Comparison of ENCODE assay signal across 8 cellular contexts in the genomic region with DNA sequence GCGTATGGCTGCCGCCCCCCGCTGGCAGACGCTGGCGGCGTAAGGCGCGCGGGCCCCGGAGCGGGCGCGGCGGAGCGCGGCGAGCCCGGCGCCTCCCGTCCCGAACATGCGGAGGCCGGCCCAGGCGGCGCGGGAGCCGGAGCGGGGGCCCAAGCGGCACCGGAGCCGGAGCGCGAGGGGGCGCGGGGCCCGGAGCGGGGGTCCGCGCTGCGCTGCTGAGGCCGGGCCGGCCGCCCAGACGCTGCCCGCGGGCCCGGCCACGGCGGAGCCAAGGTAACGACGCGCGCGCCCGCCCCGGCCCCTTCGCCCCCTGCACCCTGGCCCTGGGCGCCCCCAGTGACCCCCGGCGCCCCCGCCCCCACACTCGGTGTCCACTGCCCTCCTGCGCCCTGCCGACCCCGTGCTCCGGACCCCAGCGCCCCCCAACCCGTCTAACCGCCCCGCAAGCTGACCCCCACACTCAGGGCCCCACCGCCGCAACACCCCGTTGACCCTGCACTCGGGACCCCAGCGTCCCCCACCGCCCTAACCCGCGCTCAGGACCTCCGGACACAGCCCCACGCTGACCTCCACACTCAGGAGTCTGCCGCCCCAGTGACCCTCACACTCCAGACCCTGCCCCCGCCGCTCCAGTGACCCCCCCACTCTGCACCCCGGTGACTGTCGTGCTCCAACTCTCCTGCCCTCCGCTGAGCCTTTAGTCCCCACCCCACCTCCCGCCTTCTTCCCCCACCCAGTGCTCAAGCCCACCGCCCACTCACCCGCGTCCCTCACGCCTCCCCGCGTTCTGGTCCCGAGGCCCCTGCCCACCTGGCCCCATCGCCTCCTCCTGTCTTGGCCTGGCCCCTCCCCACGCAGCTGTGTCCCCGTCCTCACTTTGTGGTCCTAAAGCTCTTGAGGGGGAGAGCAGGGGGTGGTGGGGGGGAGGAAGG. TPM values are rescaled to one million over a fixed set of nuclear protein-coding genes. Genes with fewer than 3 reads are reported as not detected.
DNase-seq lines count a peak whose midpoint lies in the region; ATAC-seq, FAIRE-seq and TF ChIP-seq lines count a peak whose summit lies in the region.

TSS of gene CSNK1G2 (plus strand) at position 27 of the 932 bp plus-strand sequence. CDS start 28,601 bp downstream, outside the sequence.

- intact Hi-C loops in MCF 10A (cut with micrococcal nuclease): no loop called here
- intact Hi-C loops in HepG2 (cut with micrococcal nuclease; ENCODE audit: unreplicated experiment): no loop called here

- H3K4me2 ChIP-seq in Loucy (ENCODE audit: low read depth, low read length, poor library complexity, severe bottlenecking) (peak within 1 kb of the TSS; percentile 94), HepG2 (ENCODE audit: low read depth, low read length) (peak within 1 kb of the TSS; percentile 97)

- H3F3A ChIP-seq in Loucy (ENCODE audit: low read depth): no peaks in the 10 kb centered on the region; the same call in 1 of the 2 replicates

- H3K79me2 ChIP-seq in Loucy (ENCODE audit: insufficient read depth, low read length) (peaks cover 59% of the 10 kb centered on the region), HepG2 (ENCODE audit: insufficient read depth, low read length) (peaks cover 38% of the 10 kb centered on the region)

- BruUV-seq in MCF 10A (replicated peaks; lab: Mats Ljungman, UMichigan) (no TSS peak), HepG2 (replicated peaks; lab: Mats Ljungman, UMichigan) (no TSS peak)

- H3K9me3 ChIP-seq in Loucy (ENCODE audit: insufficient read depth, low read depth, low read length): no peaks in the 10 kb centered on the region
- H3K9me3 ChIP-seq in HepG2 (ENCODE audit: low read length): no peaks in the 10 kb centered on the region

- peak within 1 kb of the TSS; percentile 83 for H3K4me3 Mint-ChIP-seq in MCF 10A (ENCODE audit: unreplicated experiment)

- in situ Hi-C loops in HepG2 (cut with HindIII; ENCODE audit: extremely low pct_ligation_motif_present, low pct_unique_long_range_greater_than_20kb): no loop called here

- WGBS in HepG2 (ENCODE audit: low lambda C conversion rate): 3% methylated on average over 17 of the region's 97 CpGs

- H3K9ac ChIP-seq in Loucy (ENCODE audit: low read depth, low read length, poor library complexity, severe bottlenecking) (peak within 1 kb of the TSS; percentile 84), HepG2 (ENCODE audit: insufficient read depth, low read depth, low read length) (peak within 1 kb of the TSS; percentile 90)

- H3K4me1 ChIP-seq in Loucy (ENCODE audit: insufficient read depth, low read length, poor library complexity, severe bottlenecking): peaks cover 24% of the 10 kb centered on the region
- H3K4me1 ChIP-seq in HepG2 (ENCODE audit: insufficient read depth, low read length): peaks cover 45% of the 10 kb centered on the region

- no peak for FAIRE-seq in HepG2 (lab: Jason Lieb, UNC)

- CTCF ChIA-PET in activated CD8-positive, alpha-beta memory T cell treated with anti-CD3 and anti-CD28 coated beads for 36 hours (lab: Charles Lee): interaction anchor here (0.6 to 2.7 kb wide), 6 partner anchors 11 to 383 kb away, joined by 3 to 13 read pairs (median 3); no protein-coding TSS in a partner anchor
- CTCF ChIA-PET in MCF 10A (lab: Yijun Ruan, JAX) (interaction anchor here (0.5 to 1.3 kb wide), 3 partner anchors 13 to 350 kb away, joined by 3 to 4 read pairs (median 3); no protein-coding TSS in a partner anchor), HepG2 (lab: Yijun Ruan, JAX; ENCODE audit: low intra/inter-chr PET ratio, low total read pairs) (no interaction called here)

- TF ChIP-seq EP300 in HepG2 (IDR thresholded peaks at IDR 0.05; ENCODE audit: low read depth in 2 of 2, low read length in 2 of 2): no peak
- TF ChIP-seq EP300 in HepG2 (CRISPR knock-in tag; IDR thresholded peaks at IDR 0.05; ENCODE audit: borderline replicate concordance): no peak

- peaks cover 12% of the 10 kb centered on the region for H3K4me1 Mint-ChIP-seq in MCF 10A (ENCODE audit: insufficient read depth, unreplicated experiment)

- H3K36me3 ChIP-seq in Loucy (ENCODE audit: insufficient read depth, low read length) (no peaks in the 10 kb centered on the region), HepG2 (replicated peaks in 1 of 2; ENCODE audit: control insufficient read depth in 1 of 2, insufficient read depth in 2 of 2, low read length in 2 of 2) (no peaks in the 10 kb centered on the region)

- TF ChIP-seq RAD21 in HepG2 (CRISPR knock-in tag; IDR thresholded peaks at IDR 0.05): no peak

- peak within 1 kb of the TSS; percentile 86 for H3K4me3 ChIP-seq in Loucy (ENCODE audit: low read length, poor library complexity, severe bottlenecking)
- peak within 1 kb of the TSS; percentile 92 to 95 (median 95) for H3K4me3 ChIP-seq in HepG2 (replicated peaks in 1 of 3; ENCODE audit: insufficient read depth in 1 of 3, low read depth in 2 of 3, low read length in 3 of 3)

- H3K9me2 ChIP-seq in Loucy (replicated peaks; ENCODE audit: low read depth, low read length): no peaks in the 10 kb centered on the region

- H3K27me3 Mint-ChIP-seq in MCF 10A (ENCODE audit: insufficient read depth, unreplicated experiment): no peaks in the 10 kb centered on the region

- peak within 1 kb of the TSS; percentile 92 for H3K27ac Mint-ChIP-seq in MCF 10A (ENCODE audit: low read depth, unreplicated experiment)

- no peak for DNase-seq in activated CD8-positive, alpha-beta memory T cell treated with anti-CD3 and anti-CD28 coated beads, Interleukin-2, amount 50 U/mL, for 48 hours
- DNase-seq in MCF 10A (ENCODE audit: unreplicated experiment) (no peak), HepG2 (ENCODE audit: low spot score) (no peak), NCI-H2171 treated with DMSO at 0.1 percent for 48 hours (lab: John Stamatoyannopoulos, UW) (no peak), NCI-H1092 (lab: John Stamatoyannopoulos, UW) (no peak)

- peak; percentile 5; the same call in 2 of the 3 replicates for ATAC-seq in HepG2

- H4K20me1 ChIP-seq in Loucy (ENCODE audit: insufficient read depth, low read length, poor library complexity, severe bottlenecking): peaks cover 43% of the 10 kb centered on the region
- H4K20me1 ChIP-seq in HepG2 (ENCODE audit: insufficient read depth, low read length): peaks cover 33% of the 10 kb centered on the region

- POLR2A ChIA-PET in activated CD8-positive, alpha-beta memory T cell treated with anti-CD3 and anti-CD28 coated beads for 36 hours (lab: Charles Lee): interaction anchor here (0.6 kb wide), 1 partner anchor 222 kb away, joined by 5 read pairs; the partner anchor contains the start of gene DOT1L
- POLR2A ChIA-PET in MCF 10A (lab: Yijun Ruan, JAX): interaction anchor here (1.0 to 1.1 kb wide), 2 partner anchors 57 to 119 kb away, joined by 3 to 4 read pairs; no protein-coding TSS in a partner anchor
- POLR2A ChIA-PET in HepG2 (lab: Yijun Ruan, JAX): no interaction called here

- H3K27ac ChIP-seq in HepG2 (ENCODE audit: extremely low read length, insufficient read depth, low read length): peak within 1 kb of the TSS; percentile 84
- peak within 1 kb of the TSS; percentile 95 for H3K27ac ChIP-seq in temporal lobe (ENCODE audit: low read depth, low read length)

- peak within 1 kb of the TSS; percentile 54 for H2AFZ ChIP-seq in Loucy (ENCODE audit: low read length)
- H2AFZ ChIP-seq in HepG2 (ENCODE audit: low read length): no peak within 1 kb of the TSS

- H3K36me3 Mint-ChIP-seq in MCF 10A (ENCODE audit: insufficient read depth, unreplicated experiment): no peaks in the 10 kb centered on the region

- no peaks in the 10 kb centered on the region for H3K9me3 Mint-ChIP-seq in MCF 10A (ENCODE audit: unreplicated experiment)

- no peak for TF ChIP-seq CTCF in Loucy (conservative IDR thresholded peaks at IDR 0.05; ENCODE audit: low read length)
- TF ChIP-seq CTCF in MCF 10A (IDR thresholded peaks at IDR 0.05; ENCODE audit: unreplicated experiment): no peak
- no peak for TF ChIP-seq CTCF in HepG2 (CRISPR knock-in tag; IDR thresholded peaks at IDR 0.05)

- no peak for TF ChIP-seq POLR2A in HepG2 (IDR thresholded peaks at IDR 0.05; ENCODE audit: insufficient read depth in 1 of 2, low read depth in 2 of 2, low read length in 2 of 2)

- H3K27me3 ChIP-seq in Loucy (ENCODE audit: insufficient read depth, low read length, poor library complexity, severe bottlenecking) (no peaks in the 10 kb centered on the region), HepG2 (ENCODE audit: control insufficient read depth in 1 of 2, insufficient read depth in 2 of 2, low read length in 2 of 2) (no peaks in the 10 kb centered on the region; a peak in 1 of 5 replicates)

TF ChIP-seq in HepG2, 621 proteins besides CTCF, POLR2A, EP300 and RAD21 (continues in another document):
- TF ChIP-seq ZNF17 (CRISPR knock-in tag; IDR thresholded peaks at IDR 0.05) (no peak), HMG20B (CRISPR knock-in tag; conservative IDR thresholded peaks at IDR 0.05) (no peak), JARID2 (CRISPR knock-in tag; IDR thresholded peaks at IDR 0.05; ENCODE audit: insufficient replicate concordance) (no peak), ZNF761 (CRISPR knock-in tag; conservative IDR thresholded peaks at IDR 0.05) (0 out of 2 replicates have a peak, but pooled peaks have one; percentile 14)

RNA-seq across cellular contexts. Expression of gene CSNK1G2, which starts in this region (rescaled TPM):
- total RNA-seq in activated CD8-positive, alpha-beta memory T cell treated with anti-CD3 and anti-CD28 coated beads for 36 hours: 10 to 100 TPM; 62.9 to 64.7 TPM
- total RNA-seq in MCF 10A (2022): 48.5 and 54.4 TPM in 2 replicates
- total RNA-seq in HepG2 (2016; rRNA removed; fragmentation: Illumina TruSeq; extraction: Trizol): 29.7 and 53.8 TPM in 2 replicates
- total RNA-seq in HepG2 (2016; cell fraction: cytosol; rRNA removed; fragmentation: Illumina TruSeq; extraction: Trizol; ENCODE audit: low read depth): 40.6 and 41.0 TPM in 2 replicates
- total RNA-seq in HepG2 (2016; cell fraction: insoluble cytoplasmic fraction; rRNA removed; fragmentation: Illumina TruSeq; extraction: Trizol): 26.8 and 56.3 TPM in 2 replicates
- 85.2 and 87.4 TPM in 2 replicates for total RNA-seq in HepG2 (2016; cell fraction: membrane; rRNA removed; fragmentation: Illumina TruSeq; extraction: Trizol)
- 39.2 and 46.8 TPM in 2 replicates for total RNA-seq in HepG2 (2016; cell fraction: nucleus; rRNA removed; fragmentation: Illumina TruSeq; extraction: Trizol)
- 72.5 and 88.4 TPM in 2 replicates for polyA plus RNA-seq in HepG2 (2011; rRNA removed)
- polyA plus RNA-seq in HepG2 (2011; cell fraction: cytosol; rRNA removed): 33.8 and 56.1 TPM in 2 replicates
- polyA plus RNA-seq in HepG2 (2011; cell fraction: nucleus; rRNA removed): 380 and 522 TPM in 2 replicates
- 38.6 and 40.4 TPM in 2 replicates for polyA plus RNA-seq in HepG2 (2012)
- polyA plus RNA-seq in HepG2 (2016; cell fraction: cytosol; fragmentation: Illumina TruSeq; extraction: Trizol; ENCODE audit: low read depth): 39.6 and 47.2 TPM in 2 replicates
- polyA plus RNA-seq in HepG2 (2016; cell fraction: insoluble cytoplasmic fraction; fragmentation: Illumina TruSeq; extraction: Trizol; ENCODE audit: low read depth): 36.1 and 45.7 TPM in 2 replicates
- polyA plus RNA-seq in HepG2 (2016; cell fraction: membrane; fragmentation: Illumina TruSeq; extraction: Trizol; ENCODE audit: low read depth): 79.1 and 81.2 TPM in 2 replicates
- polyA plus RNA-seq in HepG2 (2016; cell fraction: nucleus; fragmentation: Illumina TruSeq; extraction: Trizol; ENCODE audit: insufficient read depth, low read depth): 157 TPM in 2 replicates
- polyA minus RNA-seq in HepG2 (2011; rRNA and poly(A)+ RNA removed; ENCODE audit: low replicate concordance): 51.2 and 83.6 TPM in 2 replicates
- polyA minus RNA-seq in HepG2 (2011; cell fraction: cytosol; rRNA and poly(A)+ RNA removed): 23.6 and 25.2 TPM in 2 replicates
- polyA minus RNA-seq in HepG2 (2011; cell fraction: nucleus; rRNA and poly(A)+ RNA removed): 18.2 and 21.2 TPM in 2 replicates
- 30.2 TPM for total RNA-seq in temporal lobe
